In the genomic region with DNA sequence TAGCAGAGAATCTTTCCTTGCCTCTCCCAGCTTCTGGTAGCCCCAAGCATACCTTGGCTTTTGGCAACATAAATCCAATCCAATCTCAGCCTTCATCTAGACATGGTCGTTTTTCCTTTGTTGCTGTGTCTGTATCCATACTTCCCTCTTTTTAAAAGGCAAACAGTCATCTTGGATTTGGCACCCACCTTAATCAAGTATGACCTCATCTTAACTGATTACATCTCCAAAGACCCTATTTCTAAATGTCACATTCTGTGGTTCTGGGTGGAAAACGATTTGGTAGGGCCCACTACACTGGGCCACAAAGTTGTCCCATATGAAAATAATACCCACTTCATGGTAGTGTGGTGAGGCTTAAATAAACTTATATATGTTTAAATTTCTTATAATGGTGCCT, we compare ENCODE assay signal across 10 cellular contexts. TPM values are rescaled to one million over a fixed set of nuclear protein-coding genes. Genes with fewer than 3 reads are reported as not detected.
DNase-seq lines count a peak whose midpoint lies in the region; ATAC-seq and TF ChIP-seq lines count a peak whose summit lies in the region.
"Had no signal": no experiment of that assay in that cellular context is flagged by ENCODE, and none has a peak within 500 bp of the region (broad histone marks: within the 10 kb centered on the region; RNA-seq: fewer than 3 reads in every experiment).

No MANE protein-coding gene starts in this region.

- H3K27ac ChIP-seq in stomach: peak overlapping the region in 4 of 5 donors; percentile 90 to 96 (median 94)

- no peaks in the 10 kb centered on the region for H3K27me3 ChIP-seq in stomach

- H3K9me3 ChIP-seq in iPS-18c (ENCODE audit: control insufficient read depth, insufficient read depth, low read length) (no peaks in the 10 kb centered on the region), stomach (no peaks in the 10 kb centered on the region)

- peaks cover 31% of the 10 kb centered on the region for H3K36me3 Mint-ChIP-seq in activated B cell treated with CpG ODN at 0.5 μM for 24 hours (ENCODE audit: low read depth)

- H3K4me3 ChIP-seq in iPS-18c (ENCODE audit: insufficient read depth, low read depth, low read length) (peak overlapping the region; percentile 93), stomach (peak overlapping the region; percentile 78 to 96 (median 87))

- peaks cover 37% of the 10 kb centered on the region for H3K4me1 Mint-ChIP-seq in activated B cell treated with CpG ODN at 0.5 μM for 24 hours

- DNase-seq in NCI-H1105 treated with DMSO at 0.1 percent for 48 hours (lab: John Stamatoyannopoulos, UW): peak; percentile 9
- DNase-seq in NCI-H1105 (lab: John Stamatoyannopoulos, UW): no peak
- DNase-seq in activated B cell treated with CpG ODN at 0.5 μM for 24 hours: no peak
- no peak for DNase-seq in stomach
- DNase-seq in middle frontal gyrus (ENCODE audit: extremely low spot score, low spot score): no peak
- DNase-seq in glomerular visceral epithelial cell (ENCODE audit: extremely low spot score): no peak
- DNase-seq: COR-L47, NCI-H748 treated with DMSO at 0.1 percent for 48 hours had no signal

- WGBS in stomach, 5 donors: 0 to 4% (median 3%) methylated on average over 2 of the region's 2 CpGs

- TF ChIP-seq CTCF in activated B cell treated with CpG ODN at 0.5 μM for 24 hours (IDR thresholded peaks at IDR 0.05) (no peak), stomach (IDR thresholded peaks at IDR 0.05) (no peak)

- no peak for TF ChIP-seq POLR2A in stomach (IDR thresholded peaks at IDR 0.05)

- peak overlapping the region; percentile 96 for H3K27ac Mint-ChIP-seq in activated B cell treated with CpG ODN at 0.5 μM for 24 hours

- no peak for TF ChIP-seq EP300 in stomach (IDR thresholded peaks at IDR 0.05)

- no peaks in the 10 kb centered on the region for H3K27me3 Mint-ChIP-seq in activated B cell treated with CpG ODN at 0.5 μM for 24 hours

- intact Hi-C loops in activated B cell treated with CpG ODN at 0.5 μM for 24 hours (cut with micrococcal nuclease) (loop anchor here (2.0 to 5.0 kb wide), 3 partner anchors 80 to 407 kb away; a partner anchor contains a TSS), stomach (cut with DNase I; ENCODE audit: low total_unique reads) (no loop called here)

- H3K4me3 Mint-ChIP-seq in activated B cell treated with CpG ODN at 0.5 μM for 24 hours: peak overlapping the region; percentile 98

- ATAC-seq in activated B cell treated with CpG ODN at 0.5 μM for 24 hours (ENCODE audit: low read depth) (no peak), GM19324 (IDR thresholded peaks at IDR 0.05; ENCODE audit: low FRiP score, unreplicated experiment) (no peak)

- peaks cover 3 to 41% (median 39%) of the 10 kb centered on the region in 4 donors for H3K36me3 ChIP-seq in stomach

- H3K4me1 ChIP-seq in stomach: peaks cover 19 to 34% (median 28%) of the 10 kb centered on the region in 4 donors

- CTCF ChIA-PET in activated B cell treated with CpG ODN at 0.5 μM for 24 hours (lab: Charles Lee): interaction anchor here (1.2 kb wide), 1 partner anchor 29 kb away, joined by 3 read pairs; no protein-coding TSS in a partner anchor

- POLR2A ChIA-PET in activated B cell treated with CpG ODN at 0.5 μM for 24 hours (lab: Charles Lee): interaction anchor here (0.9 to 7.4 kb wide), 3 partner anchors 15 to 556 kb away, joined by 3 to 52 read pairs (median 5); a partner anchor contains a TSS

- H3K9me3 Mint-ChIP-seq in activated B cell treated with CpG ODN at 0.5 μM for 24 hours: no peaks in the 10 kb centered on the region

RNA-seq across cellular contexts. Expression of a gene that starts 0.9 kb away (rescaled TPM):
- total RNA-seq in activated B cell treated with CpG ODN at 0.5 μM for 24 hours (18.4 and 18.8 TPM in 2 replicates), stomach (10 to 100 TPM in 4 of 5 donors, 1 to 10 TPM in 1; 4.1 to 18.2 (median 15.1) TPM)
- polyA plus RNA-seq in stomach: 10 to 100 TPM; 14.6 to 21.7 (median 16.4) TPM

RNA-seq across cellular contexts. Expression of a gene that starts 15.9 kb away (rescaled TPM):
- total RNA-seq in activated B cell treated with CpG ODN at 0.5 μM for 24 hours: 69.0 and 78.7 TPM in 2 replicates
- 10 to 100 TPM; 19.3 to 54.9 (median 25.7) TPM for total RNA-seq in stomach
- polyA plus RNA-seq in stomach: 10 to 100 TPM; 17.8 to 34.8 (median 19.4) TPM

RNA-seq across cellular contexts. Expression of a gene that starts 19.7 kb away (rescaled TPM):
- not detected in 2 replicates for total RNA-seq in activated B cell treated with CpG ODN at 0.5 μM for 24 hours
- not detected for total RNA-seq in stomach
- not detected for polyA plus RNA-seq in stomach

RNA-seq across cellular contexts. Expression of a gene that starts 51.2 kb away (rescaled TPM):
- total RNA-seq in activated B cell treated with CpG ODN at 0.5 μM for 24 hours: not detected in 2 replicates
- total RNA-seq in stomach: 100 to 1,000 TPM in 1 of 5 donors, not detected in 4; 278 TPM
- polyA plus RNA-seq in stomach: under 1 TPM; 0.08 to 0.46 (median 0.44) TPM

RNA-seq across cellular contexts. Expression of a gene that starts 57.8 kb away (rescaled TPM):
- total RNA-seq in activated B cell treated with CpG ODN at 0.5 μM for 24 hours: not detected in 2 replicates
- 10 to 100 TPM in 1 of 5 donors, not detected in 4; 18.9 TPM for total RNA-seq in stomach
- not detected for polyA plus RNA-seq in stomach
